In the genomic region with DNA sequence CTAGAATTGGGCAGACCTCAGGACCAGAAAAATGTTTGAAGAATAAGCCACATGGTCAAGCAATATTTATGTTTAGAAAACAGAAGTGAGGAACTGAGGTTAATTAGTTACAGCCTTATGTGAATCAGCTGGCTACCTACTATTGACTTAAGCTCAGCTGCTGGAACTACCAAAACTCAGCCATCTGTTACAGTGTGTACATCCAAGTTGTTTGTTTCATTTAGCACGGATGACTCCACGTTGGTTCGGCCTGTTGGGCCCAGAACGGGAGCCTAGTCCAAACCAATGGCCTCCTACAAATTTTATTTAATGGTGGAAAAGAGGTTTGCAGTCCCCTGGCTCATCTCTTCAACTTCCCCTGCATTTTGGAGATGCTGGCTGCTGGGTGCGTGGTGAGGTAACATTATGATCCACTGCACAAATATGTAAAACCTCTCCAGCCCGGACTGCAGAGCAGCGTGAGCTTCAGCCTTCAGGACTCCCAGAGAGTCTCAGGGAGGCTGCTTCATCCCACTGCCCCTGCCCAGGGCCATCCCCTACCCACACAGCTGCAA, we compare ENCODE assay signal across 8 cellular contexts.
A peak's percentile ranks its signal among the peaks of the same experiment; 100 is the strongest.
DNase-seq lines count a peak whose midpoint lies in the region; ATAC-seq, FAIRE-seq and TF ChIP-seq lines count a peak whose summit lies in the region.

No MANE protein-coding gene starts in this region.

- H3K4me1 Mint-ChIP-seq in activated T-cell treated with anti-CD3 and anti-CD28 coated beads, Interleukin-2, amount 50 U/mL, for 4 hours (ENCODE audit: low read depth), result peaks cover under 1% of the 10 kb centered on the region

- H3K27me3 Mint-ChIP-seq in activated T-cell treated with anti-CD3 and anti-CD28 coated beads, Interleukin-2, amount 50 U/mL, for 4 hours (ENCODE audit: low read depth), result no peaks in the 10 kb centered on the region

- peak overlapping the region; percentile 79 for H3K27ac ChIP-seq in temporal lobe (ENCODE audit: low read depth, low read length)

- H3K4me3 ChIP-seq in foreskin fibroblast (ENCODE audit: low read depth in 1 of 2, low read length in 2 of 2), result no peak overlapping the region

- FAIRE-seq in GM18507 (lab: Jason Lieb, UNC), result peak; percentile 55

- no peaks in the 10 kb centered on the region for H3K9me3 Mint-ChIP-seq in activated T-cell treated with anti-CD3 and anti-CD28 coated beads, Interleukin-2, amount 50 U/mL, for 4 hours

- peaks cover 5% of the 10 kb centered on the region for H3K36me3 Mint-ChIP-seq in activated T-cell treated with anti-CD3 and anti-CD28 coated beads, Interleukin-2, amount 50 U/mL, for 4 hours (ENCODE audit: insufficient read depth)

- H3K4me3 Mint-ChIP-seq in activated T-cell treated with anti-CD3 and anti-CD28 coated beads, Interleukin-2, amount 50 U/mL, for 4 hours, result no peak overlapping the region

- TF ChIP-seq CTCF in foreskin fibroblast (IDR thresholded peaks at IDR 0.05; ENCODE audit: low read depth, low read length), result no peak

- ATAC-seq in HG02678 (IDR thresholded peaks at IDR 0.05; ENCODE audit: unreplicated experiment), result peak; percentile 71
- ATAC-seq in HG03045 (IDR thresholded peaks at IDR 0.05; ENCODE audit: unreplicated experiment), result no peak
- no peak for ATAC-seq in activated T-cell treated with anti-CD3 and anti-CD28 coated beads, Interleukin-2, amount 50 U/mL, for 4 hours

- DNase-seq in GM18507 (ENCODE audit: extremely low spot score, insufficient read length, low read depth) (peak; percentile 14), NCI-H526 treated with DMSO at 0.1 percent for 48 hours (lab: John Stamatoyannopoulos, UW) (peak; percentile 6), foreskin fibroblast (peak; percentile 88 to 94)
- no peak for DNase-seq in NK-92 treated with Interleukin-12 subunit alpha and Interleukin-12 subunit beta, amount 100 ng/mL, for 24 hours (lab: John Stamatoyannopoulos, UW)
- no peak for DNase-seq in activated T-cell treated with anti-CD3 and anti-CD28 coated beads, Interleukin-2, amount 50 U/mL, for 4 hours

Comparison
In these comparisons a context has a peak if more than half of its experiments do, and no peak if none do; other contexts are left out.
1. DNase-seq: peak in GM18507 (single experiment), NCI-H526 treated with DMSO at 0.1 percent for 48 hours (single experiment) and foreskin fibroblast (2 of 2); none in NK-92 treated with Interleukin-12 subunit alpha and Interleukin-12 subunit beta, amount 100 ng/mL, for 24 hours (single experiment) and activated T-cell treated with anti-CD3 and anti-CD28 coated beads, Interleukin-2, amount 50 U/mL, for 4 hours (single experiment).